Comparison of ENCODE assay signal across 1 cellular context in the genomic region with DNA sequence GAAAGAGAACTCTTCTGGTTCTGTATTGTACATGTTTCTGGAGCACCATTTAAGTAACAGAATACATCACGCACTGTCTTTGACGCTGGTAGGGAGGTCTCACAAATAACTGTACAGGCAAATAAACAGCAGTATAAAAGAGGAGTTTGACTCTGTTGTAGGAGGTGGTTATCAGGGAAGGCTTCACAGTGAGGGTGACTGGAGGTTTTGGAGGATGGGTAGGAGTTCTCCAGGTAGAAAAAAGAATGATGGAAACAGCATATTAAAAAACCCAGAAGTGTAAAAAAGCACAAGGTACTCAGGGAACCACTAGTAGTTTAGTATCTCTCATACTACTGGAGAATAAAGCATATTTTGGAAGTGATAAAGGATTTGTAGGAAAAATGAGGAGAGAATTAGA.
TF ChIP-seq lines count a peak whose summit lies in the region.

No MANE protein-coding gene starts in this region.

TF ChIP-seq in SK-N-SH, 30 proteins besides CTCF, POLR2A, EP300 and RAD21 (continued from another document):
- TF ChIP-seq REST (IDR thresholded peaks at IDR 0.05; ENCODE audit: low read depth, low read length) (no peak), SIN3A (IDR thresholded peaks at IDR 0.05; ENCODE audit: borderline replicate concordance, low read depth, low read length) (no peak), RCOR1 (IDR thresholded peaks at IDR 0.05; ENCODE audit: low read length) (no peak), MXI1 (IDR thresholded peaks at IDR 0.05; ENCODE audit: low read depth, low read length) (no peak)
